27 cellular contexts compared by ENCODE assay signal in the genomic region with DNA sequence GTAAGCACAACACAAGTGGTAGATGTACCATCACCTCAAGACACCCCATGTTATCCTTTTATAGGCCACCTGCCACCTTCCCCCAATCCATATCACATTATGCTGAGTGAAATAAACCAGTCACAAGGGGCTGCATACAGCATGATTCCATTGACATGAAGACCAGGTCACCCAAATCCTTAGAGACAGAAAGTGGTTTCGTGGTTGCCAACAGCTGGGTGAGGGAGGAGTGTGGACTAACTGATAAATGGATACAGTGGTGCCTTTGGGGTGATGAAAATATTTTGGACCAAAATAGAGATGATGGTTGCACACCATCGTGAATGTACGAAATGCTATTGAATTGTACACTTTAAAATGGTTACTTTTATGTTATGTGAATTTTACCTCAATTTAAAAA.
"Had no signal": no experiment of that assay in that cellular context is flagged by ENCODE, and none has a peak within 500 bp of the region (broad histone marks: within the 10 kb centered on the region; RNA-seq: fewer than 3 reads in every experiment).

No MANE protein-coding gene starts in this region.

- H3K36me3 ChIP-seq: adrenal gland, cardiac muscle cell, colonic mucosa had no signal

- H3K27ac ChIP-seq: adrenal gland, body of pancreas, cardiac muscle cell, colonic mucosa had no signal

- H3K9me3 ChIP-seq: adrenal gland, body of pancreas, colonic mucosa had no signal

- DNase-seq: activated CD4-positive, alpha-beta memory T cell treated with anti-CD3 and anti-CD28 coated beads for 36 hours; activated CD4-positive, alpha-beta T cell treated with anti-CD3 and anti-CD28 coated beads for 36 hours; activated CD4-positive, alpha-beta T cell treated with anti-CD3 and anti-CD28 coated beads, Interleukin-2, amount 10 ng/mL, durations not matched to agents 24 days and 14 days; activated CD4-positive, CD25-positive, alpha-beta regulatory T cell; activated CD4-positive, CD25-positive, alpha-beta regulatory T cell treated with anti-CD3 and anti-CD28 coated beads, Interleukin-2, amount 50 U/mL, for 72 hours; activated CD8-positive, alpha-beta memory T cell treated with anti-CD3 and anti-CD28 coated beads, Interleukin-2, amount 10 ng/mL, durations not matched to agents 7 days and 5 days; activated CD8-positive, alpha-beta memory T cell treated with anti-CD3 and anti-CD28 coated beads, Interleukin-2, amount 50 U/mL, for 4 hours; activated CD8-positive, alpha-beta T cell treated with anti-CD3 and anti-CD28 coated beads, Interleukin-2, amount 10 ng/mL, durations not matched to agents 7 days and 5 days; activated effector memory CD4-positive, alpha-beta T cell treated with anti-CD3 and anti-CD28 coated beads, Interleukin-2, amount 50 U/mL, for 16 hours; activated naive CD4-positive, alpha-beta T cell treated with anti-CD3 and anti-CD28 coated beads for 36 hours; activated naive CD8-positive, alpha-beta T cell treated with anti-CD3 and anti-CD28 coated beads for 36 hours; activated naive CD8-positive, alpha-beta T cell treated with anti-CD3 and anti-CD28 coated beads, Interleukin-2, amount 50 U/mL, for 24 hours; activated T-cell treated with anti-CD3 and anti-CD28 coated beads, Interleukin-2, amount 50 U/mL, for 1 hour; activated T-cell treated with anti-CD3 and anti-CD28 coated beads, Interleukin-2, amount 50 U/mL, for 48 hours; adrenal gland; amygdala; aorta; body of pancreas; central memory CD4-positive, alpha-beta T cell; cerebellar nuclear complex; colonic mucosa; effector CD8-positive, alpha-beta T cell; foreskin fibroblast; head of caudate nucleus; T-helper 2 cell had no signal

- H3K4me1 ChIP-seq: adrenal gland, body of pancreas, colonic mucosa had no signal

- ATAC-seq: activated CD4-positive, alpha-beta T cell treated with anti-CD3 and anti-CD28 coated beads for 36 hours; activated CD8-positive, alpha-beta memory T cell treated with anti-CD3 and anti-CD28 coated beads, Interleukin-2, amount 10 ng/mL, durations not matched to agents 7 days and 5 days; activated CD8-positive, alpha-beta T cell treated with anti-CD3 and anti-CD28 coated beads, Interleukin-2, amount 10 ng/mL, durations not matched to agents 7 days and 5 days; activated naive CD8-positive, alpha-beta T cell treated with anti-CD3 and anti-CD28 coated beads, Interleukin-2, amount 50 U/mL, for 24 hours; body of pancreas; esophagus mucosa had no signal

- H3K27me3 ChIP-seq: adrenal gland, body of pancreas, cardiac muscle cell, colonic mucosa had no signal

- H3K4me3 ChIP-seq: adrenal gland, body of pancreas, cardiac muscle cell, colonic mucosa had no signal
